8 cellular contexts compared by ENCODE assay signal in the genomic region with DNA sequence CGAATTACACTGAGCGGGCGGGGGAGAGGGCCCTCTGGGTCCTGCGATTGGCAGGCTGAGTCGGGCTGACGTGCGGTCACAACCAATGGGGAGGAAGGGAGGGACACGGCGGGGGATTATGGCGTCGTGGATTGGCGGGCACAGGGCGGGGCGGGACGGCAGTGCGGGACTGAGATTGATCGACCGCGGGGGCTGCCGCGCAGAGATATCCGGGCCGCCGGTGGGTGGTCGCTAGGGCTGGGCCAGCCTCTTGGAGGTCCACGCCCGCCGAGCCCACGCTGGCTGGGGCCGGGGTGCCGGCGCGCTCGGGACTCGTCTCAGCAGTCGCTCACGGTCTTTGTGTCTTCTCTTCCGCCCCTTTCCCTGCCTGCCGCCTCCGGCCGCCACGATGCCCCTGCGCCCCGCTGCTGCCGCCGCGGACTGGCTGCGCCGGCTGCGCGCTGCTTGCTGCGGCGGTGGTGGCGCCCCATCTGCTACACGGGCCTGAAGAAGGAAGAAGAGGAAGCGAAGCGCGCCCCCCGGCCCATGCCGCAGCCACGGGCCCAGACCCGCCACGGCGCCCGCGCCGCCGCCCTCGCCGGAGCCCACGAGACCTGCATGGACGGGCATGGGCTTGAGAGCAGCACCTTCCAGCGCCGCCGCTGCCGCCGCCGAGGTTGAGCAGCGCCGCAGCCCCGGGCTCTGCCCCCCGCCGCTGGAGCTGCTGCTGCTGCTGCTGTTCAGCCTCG. TPM values are rescaled to one million over a fixed set of nuclear protein-coding genes. Genes with fewer than 3 reads are reported as not detected.
DNase-seq lines count a peak whose midpoint lies in the region; ATAC-seq, FAIRE-seq and TF ChIP-seq lines count a peak whose summit lies in the region.

A gene with protein sequence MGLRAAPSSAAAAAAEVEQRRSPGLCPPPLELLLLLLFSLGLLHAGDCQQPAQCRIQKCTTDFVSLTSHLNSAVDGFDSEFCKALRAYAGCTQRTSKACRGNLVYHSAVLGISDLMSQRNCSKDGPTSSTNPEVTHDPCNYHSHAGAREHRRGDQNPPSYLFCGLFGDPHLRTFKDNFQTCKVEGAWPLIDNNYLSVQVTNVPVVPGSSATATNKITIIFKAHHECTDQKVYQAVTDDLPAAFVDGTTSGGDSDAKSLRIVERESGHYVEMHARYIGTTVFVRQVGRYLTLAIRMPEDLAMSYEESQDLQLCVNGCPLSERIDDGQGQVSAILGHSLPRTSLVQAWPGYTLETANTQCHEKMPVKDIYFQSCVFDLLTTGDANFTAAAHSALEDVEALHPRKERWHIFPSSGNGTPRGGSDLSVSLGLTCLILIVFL (plus strand): TSS at position 200 of the 728 bp plus-strand sequence. CDS start 408 bp downstream, at position 608.

- TF ChIP-seq POLR2A in H54 (IDR thresholded peaks at IDR 0.05; ENCODE audit: low read depth, low read length) = peak; percentile 69

- peak within 1 kb of the TSS; percentile 81 to 84 for H3K27ac Mint-ChIP-seq in activated naive CD4-positive, alpha-beta T cell treated with anti-CD3 and anti-CD28 coated beads, Interleukin-2, amount 50 U/mL, for 72 hours

- peak within 1 kb of the TSS; percentile 84 for H3K27ac ChIP-seq in SJCRH30

- DNase-seq in ELF-1 (ENCODE audit: low read depth, low spot score) (peak; percentile 99), H54 (ENCODE audit: insufficient read length, low spot score) (peak; percentile 88), M059J (ENCODE audit: low read depth) (peak; percentile 98), SJCRH30 (peak; percentile 99), globus pallidus (ENCODE audit: low spot score) (peak; percentile 99), nucleus accumbens (lab: John Stamatoyannopoulos, UW) (peak; percentile 70 to 99 (median 98)), superior temporal gyrus (ENCODE audit: extremely low spot score) (peak; percentile 96)
- DNase-seq in activated naive CD4-positive, alpha-beta T cell treated with anti-CD3 and anti-CD28 coated beads, Interleukin-2, amount 50 U/mL, for 72 hours (ENCODE audit: low spot score in 2 of 2) = peak; percentile 85 to 89

- no peaks in the 10 kb centered on the region for H3K9me3 ChIP-seq in SJCRH30 (replicated peaks)

- H3K36me3 ChIP-seq in SJCRH30 = peaks cover 21% of the 10 kb centered on the region

- H3K27me3 ChIP-seq in SJCRH30 = no peaks in the 10 kb centered on the region

- H3K4me3 ChIP-seq in SJCRH30 = peak within 1 kb of the TSS; percentile 92

- FAIRE-seq in H54 (lab: Jason Lieb, UNC) = peak; percentile 90

- H3K4me1 ChIP-seq in SJCRH30 = no peaks in the 10 kb centered on the region; the same call in 1 of the 2 replicates

- no peaks in the 10 kb centered on the region for H3K9me3 Mint-ChIP-seq in activated naive CD4-positive, alpha-beta T cell treated with anti-CD3 and anti-CD28 coated beads, Interleukin-2, amount 50 U/mL, for 72 hours

- peak; percentile 90 to 92 for ATAC-seq in activated naive CD4-positive, alpha-beta T cell treated with anti-CD3 and anti-CD28 coated beads, Interleukin-2, amount 50 U/mL, for 72 hours

- peaks cover 0 to 11% of the 10 kb centered on the region in 2 donors for H3K36me3 Mint-ChIP-seq in activated naive CD4-positive, alpha-beta T cell treated with anti-CD3 and anti-CD28 coated beads, Interleukin-2, amount 50 U/mL, for 72 hours

RNA-seq across cellular contexts. Expression of the gene that starts here (rescaled TPM):
- 29.9 and 51.1 TPM in 2 replicates for total RNA-seq in M059J (2014; rRNA removed; shearing (Covaris generic))
- total RNA-seq in SJCRH30 (2014; rRNA removed; shearing (Covaris generic)) = 41.2 and 46.9 TPM in 2 replicates
- total RNA-seq in activated naive CD4-positive, alpha-beta T cell treated with anti-CD3 and anti-CD28 coated beads, Interleukin-2, amount 50 U/mL, for 72 hours = 1 to 10 TPM; 2.9 to 3.7 TPM

Comparison
In these comparisons a context has a peak if more than half of its experiments do, and no peak if none do; other contexts are left out.
1. Peak in every context shown above with its lines: DNase-seq, ATAC-seq, H3K4me3 ChIP-seq and H3K27ac ChIP-seq.